In the genomic region with DNA sequence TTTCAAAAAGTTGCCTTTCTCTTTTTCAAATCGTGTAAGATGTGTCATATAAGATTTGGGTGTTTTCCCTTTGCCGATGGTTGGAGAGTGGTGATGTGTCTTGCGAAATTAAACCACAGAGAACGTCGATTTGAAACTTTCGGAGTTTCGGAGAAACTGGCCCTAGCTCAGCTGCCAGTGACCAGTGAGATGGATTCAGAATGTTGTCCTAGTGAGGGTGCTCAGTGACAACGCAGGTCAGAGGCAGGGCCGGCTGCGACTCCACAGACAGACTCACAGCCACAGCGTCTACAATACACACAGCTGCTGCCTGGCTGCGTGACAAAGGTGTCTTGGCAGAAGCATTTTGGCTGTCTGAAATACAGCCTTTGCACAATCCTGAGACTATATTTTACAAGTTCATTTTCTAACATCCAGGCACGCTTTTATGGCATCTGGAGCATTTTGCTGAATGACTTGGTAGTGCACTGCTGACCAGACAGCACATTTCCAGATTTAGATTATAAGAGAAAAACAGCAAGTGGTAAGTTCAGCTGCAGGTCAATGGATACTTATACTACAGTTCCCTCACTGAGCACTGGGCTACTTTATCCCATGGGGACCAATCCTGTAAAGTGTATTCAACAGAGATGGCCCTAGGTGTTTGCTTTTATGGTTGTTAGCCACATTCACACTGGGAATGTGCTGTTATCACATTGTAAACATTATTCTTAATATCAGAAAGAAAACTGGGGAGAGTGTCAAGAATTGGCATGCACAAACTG, we compare ENCODE assay signal across 1 cellular context.
TF ChIP-seq lines count a peak whose summit lies in the region.

No MANE protein-coding gene starts in this region.

TF ChIP-seq in SK-N-SH, 30 proteins besides CTCF, POLR2A, EP300 and RAD21 (continued from another document):
- no peak for TF ChIP-seq MEF2A (IDR thresholded peaks at IDR 0.05; ENCODE audit: borderline replicate concordance, low read depth)
- TF ChIP-seq ELF1 (IDR thresholded peaks at IDR 0.05): no peak
- no peak for TF ChIP-seq YY1 (IDR thresholded peaks at IDR 0.05; ENCODE audit: low read depth)
- TF ChIP-seq FOSL2 (IDR thresholded peaks at IDR 0.05; ENCODE audit: borderline replicate concordance, low read depth): no peak
- no peak for TF ChIP-seq NRF1 (IDR thresholded peaks at IDR 0.05; ENCODE audit: low read depth, low read length)
- no peak for TF ChIP-seq EZH2phosphoT487 (IDR thresholded peaks at IDR 0.05; ENCODE audit: borderline replicate concordance, low read depth)
